10 cellular contexts compared by ENCODE assay signal in genomic region chr5:172110260-172110815, GRCh38.
A peak's percentile ranks its signal among the peaks of the same experiment; 100 is the strongest.
DNase-seq lines count a peak whose midpoint lies in the region; ATAC-seq lines count a peak whose summit lies in the region.
"Had no signal": no experiment of that assay in that cellular context is flagged by ENCODE, and none has a peak within 500 bp of the region (broad histone marks: within the 10 kb centered on the region; RNA-seq: fewer than 3 reads in every experiment).

No MANE protein-coding gene starts in this region.

- peaks cover 16 to 74% (median 35%) of the 10 kb centered on the region in 11 experiments for H3K36me3 ChIP-seq in BLaER1 treated with 17β-estradiol and CSF1 and Interleukin-3, amounts not matched to agents 10 nM and 100 nM
- H3K36me3 ChIP-seq in KOPT-K1 (ENCODE audit: insufficient read depth, low read length), result peaks cover 16% of the 10 kb centered on the region

- H3K27ac ChIP-seq in BLaER1 treated with 17β-estradiol and CSF1 and Interleukin-3, amounts not matched to agents 10 nM and 100 nM, result peak overlapping the region in 10 of 11 experiments; percentile 69 to 86 (median 84); a peak in 20 of 22 replicates
- peak overlapping the region; percentile 74 for H3K27ac ChIP-seq in KOPT-K1 (ENCODE audit: low read depth, low read length, poor library complexity, severe bottlenecking)

- peaks cover 0 to 63% (median 16%) of the 10 kb centered on the region in 11 experiments; a peak in 15 of 22 replicates for H4K20me1 ChIP-seq in BLaER1 treated with 17β-estradiol and CSF1 and Interleukin-3, amounts not matched to agents 10 nM and 100 nM

- H3K27ac Mint-ChIP-seq in naive thymus-derived CD8-positive, alpha-beta T cell, result peak overlapping the region; percentile 82 to 99 (median 96)

- peak overlapping the region in 7 of 10 experiments; percentile 23 to 59 (median 42); a peak in 10 of 20 replicates for H3K4me3 ChIP-seq in BLaER1 treated with 17β-estradiol and CSF1 and Interleukin-3, amounts not matched to agents 10 nM and 100 nM

- DNase-seq in cerebellar cortex (ENCODE audit: low spot score) (peak; percentile 21), AG08396 (ENCODE audit: low spot score) (no peak), NCI-H2107 (lab: John Stamatoyannopoulos, UW) (no peak), COR-L47 (lab: John Stamatoyannopoulos, UW) (no peak)
- no peak for DNase-seq in naive thymus-derived CD8-positive, alpha-beta T cell
- DNase-seq: activated CD4-positive, alpha-beta T cell treated with anti-CD3 and anti-CD28 coated beads, Interleukin-2, amount 50 U/mL, for 1 hour; DMS 273 treated with DMSO at 0.1 percent for 48 hours had no signal

- peak overlapping the region; percentile 91 to 99 (median 94) for H3K4me2 ChIP-seq in BLaER1 treated with 17β-estradiol and CSF1 and Interleukin-3, amounts not matched to agents 10 nM and 100 nM

- peaks cover 0 to 43% (median 7%) of the 10 kb centered on the region in 3 donors for H3K36me3 Mint-ChIP-seq in naive thymus-derived CD8-positive, alpha-beta T cell

- peaks cover 30 to 80% (median 78%) of the 10 kb centered on the region in 4 donors for H3K4me1 Mint-ChIP-seq in naive thymus-derived CD8-positive, alpha-beta T cell

- POLR2A ChIA-PET in naive thymus-derived CD8-positive, alpha-beta T cell (lab: Charles Lee), result interaction anchor here (1.1 to 18.3 kb wide), 7 partner anchors 7 to 723 kb away, joined by 3 to 359 read pairs (median 3); partner anchors contain the start of gene STK10

- ATAC-seq in naive thymus-derived CD8-positive, alpha-beta T cell, result no peak
- ATAC-seq in GM21723 (IDR thresholded peaks at IDR 0.05; ENCODE audit: unreplicated experiment), result no peak

- peak overlapping the region; percentile 15 to 87 (median 64) for H3K4me3 Mint-ChIP-seq in naive thymus-derived CD8-positive, alpha-beta T cell

- peak overlapping the region; percentile 61 to 79 (median 71); a peak in 19 of 22 replicates for H3K9ac ChIP-seq in BLaER1 treated with 17β-estradiol and CSF1 and Interleukin-3, amounts not matched to agents 10 nM and 100 nM

- peaks cover 0 to 3% (median 0%) of the 10 kb centered on the region in 9 donors for H3K9me3 Mint-ChIP-seq in naive thymus-derived CD8-positive, alpha-beta T cell

- H3K27me3 Mint-ChIP-seq in naive thymus-derived CD8-positive, alpha-beta T cell, result no peaks in the 10 kb centered on the region

- H3K27me3 ChIP-seq in BLaER1 treated with 17β-estradiol and CSF1 and Interleukin-3, amounts not matched to agents 10 nM and 100 nM, result no peaks in the 10 kb centered on the region

- H3K9me3 ChIP-seq in BLaER1 treated with 17β-estradiol and CSF1 and Interleukin-3, amounts not matched to agents 10 nM and 100 nM (replicated peaks in 1 of 11), result no peaks in the 10 kb centered on the region
- H3K9me3 ChIP-seq in KOPT-K1 (ENCODE audit: insufficient read depth, low read length, poor library complexity, severe bottlenecking), result no peaks in the 10 kb centered on the region

- H3K4me1 ChIP-seq in BLaER1 treated with 17β-estradiol and CSF1 and Interleukin-3, amounts not matched to agents 10 nM and 100 nM, result peaks cover 83 to 98% (median 87%) of the 10 kb centered on the region in 10 experiments
